Comparison of ENCODE assay signal across 12 cellular contexts in genomic region chr3:65855370-65856100, GRCh38.
DNase-seq lines count a peak whose midpoint lies in the region; ATAC-seq and TF ChIP-seq lines count a peak whose summit lies in the region.
"Had no signal": no experiment of that assay in that cellular context is flagged by ENCODE, and none has a peak within 500 bp of the region (broad histone marks: within the 10 kb centered on the region; RNA-seq: fewer than 3 reads in every experiment).

No MANE protein-coding gene starts in this region.

- H3K9me3 Mint-ChIP-seq in HFFc6 = no peaks in the 10 kb centered on the region

- DNase-seq in ACHN (peak; percentile 24), HFFc6 (peak; percentile 52), amniotic stem cell (lab: John Stamatoyannopoulos, UW) (peak; percentile 17), iris pigment epithelial cell (ENCODE audit: low read depth) (peak; percentile 68), GM19238 (ENCODE audit: insufficient read length, low spot score) (no peak), germinal center (ENCODE audit: low spot score) (no peak), superior temporal gyrus (ENCODE audit: extremely low spot score) (no peak)
- DNase-seq: activated CD4-positive, alpha-beta T cell treated with anti-CD3 and anti-CD28 coated beads for 1 hour; activated naive CD8-positive, alpha-beta T cell treated with anti-CD3 and anti-CD28 coated beads, Interleukin-2, amount 10 ng/mL, durations not matched to agents 7 days and 5 days; NCI-H2227 treated with DMSO at 0.1 percent for 48 hours; ovary had no signal

- peaks cover 53% of the 10 kb centered on the region for H3K4me1 Mint-ChIP-seq in HFFc6 (ENCODE audit: low read depth)
- H3K4me1 Mint-ChIP-seq: activated naive CD8-positive, alpha-beta T cell treated with anti-CD3 and anti-CD28 coated beads, Interleukin-2, amount 10 ng/mL, durations not matched to agents 7 days and 5 days had no signal

- in situ Hi-C loops in ACHN (cut with HindIII; ENCODE audit: low pct_ligation_motif_present, low pct_unique_long_range_greater_than_20kb, low sequenced_read_pairs) = no loop called here

- H3K27ac Mint-ChIP-seq in HFFc6 = peak overlapping the region; percentile 51; the same call in 1 of the 2 replicates
- H3K27ac Mint-ChIP-seq: activated naive CD8-positive, alpha-beta T cell treated with anti-CD3 and anti-CD28 coated beads, Interleukin-2, amount 10 ng/mL, durations not matched to agents 7 days and 5 days had no signal

- no peak for ATAC-seq in GM19463 (IDR thresholded peaks at IDR 0.05; ENCODE audit: unreplicated experiment)

- no peak overlapping the region for H3K4me3 Mint-ChIP-seq in HFFc6
- H3K4me3 Mint-ChIP-seq: activated naive CD8-positive, alpha-beta T cell treated with anti-CD3 and anti-CD28 coated beads, Interleukin-2, amount 10 ng/mL, durations not matched to agents 7 days and 5 days had no signal

- H3K27me3 Mint-ChIP-seq in HFFc6 (ENCODE audit: insufficient read depth) = peaks cover 2% of the 10 kb centered on the region; the same call in 1 of the 2 replicates
- H3K27me3 Mint-ChIP-seq: activated naive CD8-positive, alpha-beta T cell treated with anti-CD3 and anti-CD28 coated beads, Interleukin-2, amount 10 ng/mL, durations not matched to agents 7 days and 5 days had no signal

- no peaks in the 10 kb centered on the region for H3K36me3 Mint-ChIP-seq in HFFc6 (ENCODE audit: low read depth)
- H3K36me3 Mint-ChIP-seq: activated naive CD8-positive, alpha-beta T cell treated with anti-CD3 and anti-CD28 coated beads, Interleukin-2, amount 10 ng/mL, durations not matched to agents 7 days and 5 days had no signal

- no peak for TF ChIP-seq CTCF in HFFc6 (IDR thresholded peaks at IDR 0.05)

Comparison
In these comparisons a context has a peak if more than half of its experiments do, and no peak if none do; other contexts are left out.
1. DNase-seq: peak in ACHN (single experiment), HFFc6 (single experiment), amniotic stem cell (single experiment) and iris pigment epithelial cell (single experiment); none in GM19238 (single experiment), germinal center (single experiment) and superior temporal gyrus (single experiment).